Comparison of ENCODE assay signal across 7 cellular contexts in the genomic region with DNA sequence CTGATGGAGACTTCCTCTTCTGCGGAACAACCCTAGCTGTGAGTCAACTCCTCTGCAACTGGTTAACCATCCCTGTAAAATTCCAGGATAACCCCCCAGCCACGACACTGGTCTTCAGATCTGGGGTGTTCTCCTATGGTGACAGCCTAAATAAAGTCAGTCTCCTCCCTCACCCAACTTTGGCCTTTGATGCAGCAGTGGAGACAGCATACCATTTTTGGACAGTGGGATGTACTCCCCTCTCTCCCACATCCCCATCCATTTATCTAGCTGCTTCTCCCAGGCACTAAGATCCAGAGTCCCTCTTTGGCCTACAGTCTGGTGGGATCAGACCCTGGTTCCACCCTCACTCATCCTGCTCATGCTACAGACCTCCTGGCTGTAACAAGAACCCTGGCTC.
"Had no signal": no experiment of that assay in that cellular context is flagged by ENCODE, and none has a peak within 500 bp of the region (broad histone marks: within the 10 kb centered on the region; RNA-seq: fewer than 3 reads in every experiment).

No MANE protein-coding gene starts in this region.

- H3K27ac ChIP-seq: HL-60 had no signal

- FAIRE-seq: HepG2 had no signal

- H3K27ac Mint-ChIP-seq: GM23338, HFFc6, IgD-negative memory B cell had no signal

- H2AFZ ChIP-seq: GM23338 had no signal

- H3K9me3 ChIP-seq: HAP-1 had no signal

- H3K4me2 ChIP-seq: GM23338 had no signal

- H3K27me3 Mint-ChIP-seq: IgD-negative memory B cell had no signal

- H3K36me3 ChIP-seq: HAP-1 had no signal

- H3K4me1 ChIP-seq: HAP-1 had no signal

- H3K4me3 ChIP-seq: GM23338, HAP-1 had no signal

- H3K4me3 Mint-ChIP-seq: GM23338, HFFc6, IgD-negative memory B cell had no signal

- H3K9me3 Mint-ChIP-seq: GM23338 had no signal

- H3K4me1 Mint-ChIP-seq: IgD-negative memory B cell had no signal

- DNase-seq: H7, HFFc6 had no signal
